Comparison of ENCODE assay signal across 13 cellular contexts in the genomic region with DNA sequence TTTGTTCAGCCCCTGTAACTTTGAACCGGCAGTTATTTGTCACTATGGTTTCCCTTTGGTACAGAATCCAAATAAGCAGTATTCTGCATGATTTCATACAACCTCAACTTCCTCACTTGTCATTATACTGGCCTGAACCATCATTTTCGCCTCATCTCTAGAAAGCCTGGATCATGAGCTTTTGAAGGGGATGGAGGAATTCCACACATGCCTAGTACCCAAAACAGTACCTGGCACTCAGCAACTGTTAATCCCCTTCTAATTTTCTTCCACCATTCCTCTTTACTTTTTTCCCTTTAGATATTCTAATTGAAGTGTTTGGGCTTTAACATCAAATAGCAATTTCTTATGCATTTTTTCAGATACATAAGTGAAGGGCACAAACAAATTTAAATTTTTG.
DNase-seq lines count a peak whose midpoint lies in the region; ATAC-seq and TF ChIP-seq lines count a peak whose summit lies in the region.
"Had no signal": no experiment of that assay in that cellular context is flagged by ENCODE, and none has a peak within 500 bp of the region (broad histone marks: within the 10 kb centered on the region; RNA-seq: fewer than 3 reads in every experiment).

No MANE protein-coding gene starts in this region.

- H3K79me2 ChIP-seq in H9 (ENCODE audit: insufficient read depth, low read length): no peaks in the 10 kb centered on the region

- no peaks in the 10 kb centered on the region for H4K20me1 ChIP-seq in H9 (ENCODE audit: control insufficient read depth, insufficient read depth, insufficient read length)

- no peaks in the 10 kb centered on the region for H3K36me3 ChIP-seq in mesenchymal stem cell (ENCODE audit: control insufficient read depth in 1 of 2, insufficient read depth in 2 of 2, low read depth in 1 of 2, low read length in 2 of 2)

- no peaks in the 10 kb centered on the region for H3K79me1 ChIP-seq in H9 (ENCODE audit: insufficient read depth, low read depth, low read length, poor library complexity, severe bottlenecking)
- no peaks in the 10 kb centered on the region for H3K79me1 ChIP-seq in mesenchymal stem cell (replicated peaks; ENCODE audit: low read length, poor library complexity, severe bottlenecking)

- H3K14ac ChIP-seq in H9 (ENCODE audit: insufficient read depth, low read length) (no peak overlapping the region), mesenchymal stem cell (ENCODE audit: low read length in 2 of 2) (no peak overlapping the region)

- H3K23ac ChIP-seq in H9 (ENCODE audit: insufficient read length, low read depth, low read length) (no peak overlapping the region), mesenchymal stem cell (ENCODE audit: low read length in 2 of 2) (no peak overlapping the region)

- H2BK5ac ChIP-seq in H9 (ENCODE audit: insufficient read length, low read length): no peak overlapping the region
- H2BK5ac ChIP-seq in mesenchymal stem cell (ENCODE audit: low read depth, low read length, poor library complexity, severe bottlenecking): no peak overlapping the region

- no peak overlapping the region for H4K5ac ChIP-seq in H9 (ENCODE audit: insufficient read length, low read depth, low read length)

- H3K56ac ChIP-seq in H9 (ENCODE audit: insufficient read length, low read depth, low read length): no peak overlapping the region

- H2AFZ ChIP-seq in H9 (ENCODE audit: low read length) (no peak overlapping the region), mesenchymal stem cell (ENCODE audit: low read depth, low read length) (no peak overlapping the region)

- H4K91ac ChIP-seq in H9 (ENCODE audit: insufficient read length, low read depth, low read length): no peak overlapping the region
- H4K91ac ChIP-seq in mesenchymal stem cell (ENCODE audit: low read length): no peak overlapping the region

- H3K27ac ChIP-seq in H9 (ENCODE audit: insufficient read length, low read depth, low read length): no peak overlapping the region
- H3K27ac ChIP-seq in mesenchymal stem cell (ENCODE audit: low read length, poor library complexity, severe bottlenecking): no peak overlapping the region
- H3K27ac ChIP-seq: C4-2B had no signal

- TF ChIP-seq CTCF in H9 (conservative IDR thresholded peaks at IDR 0.05): no peak
- no peak for TF ChIP-seq CTCF in WTC11 (IDR thresholded peaks at IDR 0.05)

- no peaks in the 10 kb centered on the region for H3K36me3 Mint-ChIP-seq in H9 (ENCODE audit: insufficient read depth in 1 of 3, low read depth in 3 of 3)
- no peaks in the 10 kb centered on the region for H3K36me3 Mint-ChIP-seq in WTC11
- H3K36me3 Mint-ChIP-seq: IgD-negative memory B cell had no signal

- H3K4me1 ChIP-seq in H9 (ENCODE audit: insufficient read depth, low read length): no peaks in the 10 kb centered on the region; the same call in 1 of the 2 replicates
- no peaks in the 10 kb centered on the region for H3K4me1 ChIP-seq in mesenchymal stem cell (ENCODE audit: control insufficient read depth, insufficient read depth, low read depth, low read length)
- H3K4me1 ChIP-seq: Caco-2 had no signal

- no peaks in the 10 kb centered on the region for H3K9me3 Mint-ChIP-seq in H9
- no peaks in the 10 kb centered on the region for H3K9me3 Mint-ChIP-seq in WTC11

- DNase-seq in H9: no peak
- DNase-seq in WTC11 (ENCODE audit: low spot score): no peak
- DNase-seq in mesenchymal stem cell: no peak
- no peak for DNase-seq in dedifferentiated amniotic fluid mesenchymal stem cell (ENCODE audit: extremely low spot score)
- DNase-seq in SKM-1 (lab: John Stamatoyannopoulos, UW; ENCODE audit: unreplicated experiment): no peak
- DNase-seq in amygdala (lab: John Stamatoyannopoulos, UW): no peak
- DNase-seq: ACHN; Caco-2; CD4-positive, alpha-beta T cell; H7 had no signal

- H2AK5ac ChIP-seq in H9 (ENCODE audit: insufficient read length, low read length) (no peak overlapping the region), mesenchymal stem cell (ENCODE audit: low read length, severe bottlenecking) (no peak overlapping the region)

- WGBS in H9 (ENCODE audit: extremely low coverage, insufficient read length, low lambda C conversion rate): no CpG with 5 or more reads among the region's 2 CpGs
- 92% methylated on average over 2 of the region's 2 CpGs for WGBS in mesenchymal stem cell

- no peak overlapping the region for H2BK120ac ChIP-seq in H9 (ENCODE audit: low read depth, low read length, poor library complexity, severe bottlenecking)
- H2BK120ac ChIP-seq in mesenchymal stem cell (ENCODE audit: low read depth, low read length): peak overlapping the region; percentile 34

- POLR2A ChIA-PET in WTC11 (lab: Charles Lee): no interaction called here

- H4K8ac ChIP-seq in H9 (replicated peaks; ENCODE audit: insufficient read length, low read depth, low read length) (no peak overlapping the region), mesenchymal stem cell (ENCODE audit: low read length) (no peak overlapping the region)

- H3K4me2 ChIP-seq in H9 (ENCODE audit: insufficient read depth, insufficient read length, low read length): no peak overlapping the region
- H3K4me2 ChIP-seq in mesenchymal stem cell (ENCODE audit: low read length, poor library complexity, severe bottlenecking): no peak overlapping the region

- no peaks in the 10 kb centered on the region for H3K23me2 ChIP-seq in H9 (ENCODE audit: insufficient read length, low read depth, low read length, poor library complexity, severe bottlenecking)

- H2BK15ac ChIP-seq in H9 (ENCODE audit: low read depth, low read length) (no peak overlapping the region), mesenchymal stem cell (ENCODE audit: low read depth, poor library complexity, severe bottlenecking) (no peak overlapping the region)

- H3K27me3 Mint-ChIP-seq in H9 (ENCODE audit: low read depth): no peaks in the 10 kb centered on the region
- H3K27me3 Mint-ChIP-seq in WTC11 (ENCODE audit: low read depth): no peaks in the 10 kb centered on the region
- H3K27me3 Mint-ChIP-seq: CD4-positive, alpha-beta T cell; IgD-negative memory B cell had no signal

- H3K27ac Mint-ChIP-seq in H9 (peak overlapping the region; percentile 1 to 61 (median 8); a peak in 2 of 7 replicates), WTC11 (no peak overlapping the region)
- H3K27ac Mint-ChIP-seq: CD4-positive, alpha-beta T cell; IgD-negative memory B cell had no signal

- H2BK12ac ChIP-seq in H9 (ENCODE audit: insufficient read length, low read depth, low read length) (no peak overlapping the region), mesenchymal stem cell (ENCODE audit: low read length in 2 of 2) (no peak overlapping the region)

- no peak overlapping the region for H3K4me3 ChIP-seq in mesenchymal stem cell (ENCODE audit: insufficient read depth in 1 of 2, low read depth in 1 of 2, low read length in 2 of 2)

- H3K4me3 Mint-ChIP-seq in H9: no peak overlapping the region
- no peak overlapping the region for H3K4me3 Mint-ChIP-seq in WTC11
- H3K4me3 Mint-ChIP-seq: CD4-positive, alpha-beta T cell; IgD-negative memory B cell had no signal

- H2BK20ac ChIP-seq in H9 (ENCODE audit: low read depth, low read length, poor library complexity, severe bottlenecking): no peak overlapping the region

- H3K18ac ChIP-seq in H9 (ENCODE audit: insufficient read length, low read depth, low read length) (no peak overlapping the region), mesenchymal stem cell (ENCODE audit: low read depth in 1 of 2, low read length in 2 of 2) (no peak overlapping the region)

- H3K27me3 ChIP-seq in H9 (ENCODE audit: insufficient read depth, low read length) (no peaks in the 10 kb centered on the region), mesenchymal stem cell (ENCODE audit: control insufficient read depth in 1 of 2, insufficient read depth in 1 of 2, low read length in 2 of 2) (no peaks in the 10 kb centered on the region)

- H3T11ph ChIP-seq in H9 (ENCODE audit: low read length): no peak overlapping the region

- peak; percentile 69 for ATAC-seq in WTC11
- ATAC-seq: HepG2 had no signal

- CTCF ChIA-PET in WTC11 (lab: Charles Lee): no interaction called here

- H3K4me1 Mint-ChIP-seq in H9 (peaks cover 22 to 23% of the 10 kb centered on the region in 2 experiments), WTC11 (peaks cover 27% of the 10 kb centered on the region)
- H3K4me1 Mint-ChIP-seq: IgD-negative memory B cell had no signal

- H3K9ac ChIP-seq in H9 (ENCODE audit: extremely low read depth, insufficient read length, low read length) (no peak overlapping the region), mesenchymal stem cell (ENCODE audit: low read length) (no peak overlapping the region)

- H3K4ac ChIP-seq in H9 (ENCODE audit: low read depth, low read length) (no peak overlapping the region), mesenchymal stem cell (ENCODE audit: low read depth in 1 of 2, low read length in 2 of 2) (no peak overlapping the region)

- no peaks in the 10 kb centered on the region for H3K9me3 ChIP-seq in H9 (ENCODE audit: control insufficient read depth, low read depth, low read length)
- H3K9me3 ChIP-seq in mesenchymal stem cell (ENCODE audit: control insufficient read depth, low read length): no peaks in the 10 kb centered on the region
- H3K9me3 ChIP-seq: Caco-2 had no signal

TF ChIP-seq in WTC11, 78 proteins besides CTCF, POLR2A, EP300 and RAD21 (continues in another document):
- TF ChIP-seq ZNF416 (CRISPR knock-in tag; IDR thresholded peaks at IDR 0.05): no peak
- TF ChIP-seq MAX (CRISPR knock-in tag; IDR thresholded peaks at IDR 0.05): no peak
- TF ChIP-seq, protein P1, sequence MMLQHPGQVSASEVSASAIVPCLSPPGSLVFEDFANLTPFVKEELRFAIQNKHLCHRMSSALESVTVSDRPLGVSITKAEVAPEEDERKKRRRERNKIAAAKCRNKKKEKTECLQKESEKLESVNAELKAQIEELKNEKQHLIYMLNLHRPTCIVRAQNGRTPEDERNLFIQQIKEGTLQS (CRISPR knock-in tag; conservative IDR thresholded peaks at IDR 0.05): no peak
- TF ChIP-seq, protein P2, sequence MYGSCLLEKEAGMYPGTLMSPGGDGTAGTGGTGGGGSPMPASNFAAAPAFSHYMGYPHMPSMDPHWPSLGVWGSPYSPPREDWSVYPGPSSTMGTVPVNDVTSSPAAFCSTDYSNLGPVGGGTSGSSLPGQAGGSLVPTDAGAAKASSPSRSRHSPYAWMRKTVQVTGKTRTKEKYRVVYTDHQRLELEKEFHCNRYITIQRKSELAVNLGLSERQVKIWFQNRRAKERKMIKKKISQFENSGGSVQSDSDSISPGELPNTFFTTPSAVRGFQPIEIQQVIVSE (CRISPR knock-in tag; IDR thresholded peaks at IDR 0.05; ENCODE audit: borderline replicate concordance): no peak
